Comparison of ENCODE assay signal across 2 cellular contexts in the genomic region with DNA sequence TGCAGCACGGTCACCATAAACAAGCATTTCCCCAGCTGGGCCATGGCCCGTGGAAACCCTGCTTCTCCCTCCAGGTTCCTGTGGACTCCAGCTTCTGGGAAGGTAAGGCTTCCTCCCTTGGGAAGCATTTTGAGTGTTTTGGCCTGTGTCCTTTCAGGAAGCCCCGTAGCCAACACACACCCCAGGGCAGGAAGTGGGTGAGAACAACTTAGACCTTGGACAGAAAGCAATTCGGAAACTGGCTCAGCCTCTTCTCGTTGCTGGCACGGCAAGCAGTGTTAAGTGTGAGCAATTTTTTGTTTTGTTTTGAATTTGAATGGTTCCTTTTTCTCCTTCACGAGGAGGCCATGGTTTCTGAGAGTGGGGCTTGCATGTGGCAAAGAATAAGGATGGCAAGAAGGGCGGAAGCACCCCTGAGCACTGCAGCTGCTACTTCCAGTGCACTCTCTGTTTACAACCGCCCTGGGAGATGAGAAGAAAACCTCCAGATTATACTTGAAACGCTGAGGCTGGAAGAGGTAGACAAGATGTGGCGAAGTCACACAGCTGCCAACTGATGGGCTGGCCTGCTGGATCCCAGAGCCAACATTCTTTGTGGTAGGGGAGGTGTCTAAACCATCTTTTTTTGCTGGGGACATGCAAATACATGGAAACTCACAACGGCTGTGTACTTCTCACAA.
TF ChIP-seq lines count a peak whose summit lies in the region.

No MANE protein-coding gene starts in this region.

TF ChIP-seq in IMR-90, 13 proteins besides CTCF, POLR2A, EP300 and RAD21:
- TF ChIP-seq NFE2L2 (IDR thresholded peaks at IDR 0.05; ENCODE audit: low read depth, low read length): no peak
- no peak for TF ChIP-seq USF2 (IDR thresholded peaks at IDR 0.05; ENCODE audit: low read depth, low read length)
- TF ChIP-seq RCOR1 (IDR thresholded peaks at IDR 0.05; ENCODE audit: insufficient replicate concordance, low read length): no peak
- TF ChIP-seq, protein P1, sequence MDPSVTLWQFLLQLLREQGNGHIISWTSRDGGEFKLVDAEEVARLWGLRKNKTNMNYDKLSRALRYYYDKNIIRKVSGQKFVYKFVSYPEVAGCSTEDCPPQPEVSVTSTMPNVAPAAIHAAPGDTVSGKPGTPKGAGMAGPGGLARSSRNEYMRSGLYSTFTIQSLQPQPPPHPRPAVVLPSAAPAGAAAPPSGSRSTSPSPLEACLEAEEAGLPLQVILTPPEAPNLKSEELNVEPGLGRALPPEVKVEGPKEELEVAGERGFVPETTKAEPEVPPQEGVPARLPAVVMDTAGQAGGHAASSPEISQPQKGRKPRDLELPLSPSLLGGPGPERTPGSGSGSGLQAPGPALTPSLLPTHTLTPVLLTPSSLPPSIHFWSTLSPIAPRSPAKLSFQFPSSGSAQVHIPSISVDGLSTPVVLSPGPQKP (IDR thresholded peaks at IDR 0.05; ENCODE audit: borderline replicate concordance, low read depth, low read length): no peak
- TF ChIP-seq CEBPB (IDR thresholded peaks at IDR 0.05; ENCODE audit: low read depth, low read length): no peak
- TF ChIP-seq MXI1 (IDR thresholded peaks at IDR 0.05; ENCODE audit: borderline replicate concordance, low read depth, low read length): no peak
- TF ChIP-seq RFX5 (IDR thresholded peaks at IDR 0.05; ENCODE audit: low read depth, low read length): no peak
- no peak for TF ChIP-seq MAZ (IDR thresholded peaks at IDR 0.05; ENCODE audit: borderline replicate concordance, low read depth, low read length)
- TF ChIP-seq BHLHE40 (IDR thresholded peaks at IDR 0.05; ENCODE audit: low read depth, low read length): no peak
- no peak for TF ChIP-seq MAFK (IDR thresholded peaks at IDR 0.05; ENCODE audit: low read depth, low read length)

TF ChIP-seq in endothelial cell of umbilical vein, 7 proteins besides CTCF, POLR2A, EP300 and RAD21:
- peak; percentile 76 for TF ChIP-seq POLR2AphosphoS5 (IDR thresholded peaks at IDR 0.05; ENCODE audit: insufficient read depth, low read depth, low read length)
- TF ChIP-seq MYC (IDR thresholded peaks at IDR 0.05; ENCODE audit: low read depth, low read length): no peak
- peak; percentile 53 for TF ChIP-seq FOS (IDR thresholded peaks at IDR 0.05; ENCODE audit: borderline replicate concordance, insufficient read depth, low read length)
- TF ChIP-seq, protein P2, sequence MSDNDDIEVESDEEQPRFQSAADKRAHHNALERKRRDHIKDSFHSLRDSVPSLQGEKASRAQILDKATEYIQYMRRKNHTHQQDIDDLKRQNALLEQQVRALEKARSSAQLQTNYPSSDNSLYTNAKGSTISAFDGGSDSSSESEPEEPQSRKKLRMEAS (IDR thresholded peaks at IDR 0.05; ENCODE audit: insufficient read depth, insufficient read length): no peak
- TF ChIP-seq JUN (IDR thresholded peaks at IDR 0.05; ENCODE audit: borderline replicate concordance, insufficient read depth, insufficient read length, low read depth): peak; percentile 45
- peak; percentile 51 for TF ChIP-seq GATA2 (IDR thresholded peaks at IDR 0.05; ENCODE audit: insufficient read depth, insufficient read length, low read depth, low read length)
- no peak for TF ChIP-seq EZH2 (IDR thresholded peaks at IDR 0.05; ENCODE audit: borderline replicate concordance, low read depth, low read length, severe bottlenecking)
